ENCODE assay signal across 8 cellular contexts in genomic region chr2:204110250-204111183, GRCh38.
DNase-seq lines count a peak whose midpoint lies in the region; ATAC-seq lines count a peak whose summit lies in the region.

No MANE protein-coding gene starts in this region.

- WGBS in aorta, 2 donors, result 28 to 33% methylated on average over 11 of the region's 11 CpGs

- intact Hi-C loops in aorta (cut with DNase I), result no loop called here

- no peaks in the 10 kb centered on the region for H3K36me3 ChIP-seq in aorta (ENCODE audit: control insufficient read depth in 1 of 2, insufficient read depth in 2 of 2, low read length in 1 of 2)

- ATAC-seq in GM19328 (IDR thresholded peaks at IDR 0.05; ENCODE audit: unreplicated experiment), result peak; percentile 78
- ATAC-seq in HG03196 (IDR thresholded peaks at IDR 0.05; ENCODE audit: unreplicated experiment), result peak; percentile 94
- no peak for ATAC-seq in aorta (ENCODE audit: low FRiP score)

- H3K4me1 ChIP-seq in aorta (ENCODE audit: control insufficient read depth in 1 of 2, insufficient read depth in 2 of 2, low read length in 2 of 2), result peaks cover 0 to 3% of the 10 kb centered on the region in 2 donors

- no peak overlapping the region for H3K27ac ChIP-seq in aorta (ENCODE audit: low read depth in 1 of 2, low read length in 2 of 2)

- no peaks in the 10 kb centered on the region for H3K9me3 ChIP-seq in aorta (ENCODE audit: control insufficient read depth, low read length)

- no peaks in the 10 kb centered on the region for H3K27me3 ChIP-seq in aorta (ENCODE audit: control insufficient read depth in 1 of 2, insufficient read depth in 2 of 2, low read length in 1 of 2)

- peak; percentile 35 to 44 for DNase-seq in activated CD4-positive, alpha-beta T cell treated with anti-CD3 and anti-CD28 coated beads for 4 hours
- DNase-seq in epidermal melanocyte (ENCODE audit: insufficient read length, low spot score) (peak; percentile 29), mesenteric fat pad (ENCODE audit: low spot score) (no peak), aorta (no peak), NCI-H1436 (lab: John Stamatoyannopoulos, UW) (no peak)
- peak; percentile 41 for DNase-seq in stimulated activated CD4-positive, alpha-beta T cell treated with anti-CD3 and anti-CD28 coated beads, Interleukin-4, amount 100 ng/mL, for 1 hour

- H3K4me3 ChIP-seq in aorta (ENCODE audit: low read length in 2 of 2), result no peak overlapping the region

Comparison
In these comparisons a context has a peak if more than half of its experiments do, and no peak if none do; other contexts are left out.
1. DNase-seq: peak in activated CD4-positive, alpha-beta T cell treated with anti-CD3 and anti-CD28 coated beads for 4 hours (2 of 2), epidermal melanocyte (single experiment) and stimulated activated CD4-positive, alpha-beta T cell treated with anti-CD3 and anti-CD28 coated beads, Interleukin-4, amount 100 ng/mL, for 1 hour (single experiment); none in mesenteric fat pad (single experiment), aorta (0 of 2) and NCI-H1436 (single experiment).